In genomic region chr1:243490748-243491686, GRCh38 we compare ENCODE assay signal across 19 cellular contexts.
A peak's percentile ranks its signal among the peaks of the same experiment; 100 is the strongest.
DNase-seq lines count a peak whose midpoint lies in the region; ATAC-seq, FAIRE-seq and TF ChIP-seq lines count a peak whose summit lies in the region.
"Had no signal": no experiment of that assay in that cellular context is flagged by ENCODE, and none has a peak within 500 bp of the region (broad histone marks: within the 10 kb centered on the region; RNA-seq: fewer than 3 reads in every experiment).

No MANE protein-coding gene starts in this region.

- no peak for DNase-seq in activated T-cell treated with anti-CD3 and anti-CD28 coated beads, Interleukin-2, amount 50 U/mL, for 24 hours
- DNase-seq in activated T-cell treated with anti-CD3 and anti-CD28 coated beads, Interleukin-2, amount 50 U/mL, for 1 hour: no peak
- DNase-seq in astrocyte of the cerebellum (ENCODE audit: low read depth) (peak; percentile 91), kidney (no peak), hypothalamus (lab: John Stamatoyannopoulos, UW) (no peak)
- DNase-seq in stimulated activated naive B cell treated with anti-CD40 and anti-IgM and Interleukin-4, amounts not matched to agents 10 μg/mL and 1 μg/mL and 100 μg/mL, for 72 hours: no peak
- DNase-seq: activated naive CD8-positive, alpha-beta T cell treated with anti-CD3 and anti-CD28 coated beads, Interleukin-2, amount 10 ng/mL, durations not matched to agents 7 days and 5 days; DMS79 treated with DMSO at 0.1 percent for 48 hours; effector CD8-positive, alpha-beta T cell; MM.1S; mucosa of descending colon; NCI-H226; retina had no signal

- peak overlapping the region; percentile 74 for H3K27ac ChIP-seq in urinary bladder (ENCODE audit: low read depth)
- H3K27ac ChIP-seq in kidney (ENCODE audit: low read depth in 2 of 2, low read length in 2 of 2): no peak overlapping the region
- H3K27ac ChIP-seq: hepatocyte, suprapubic skin had no signal

- H3K9me3 Mint-ChIP-seq in activated T-cell treated with anti-CD3 and anti-CD28 coated beads, Interleukin-2, amount 50 U/mL, for 24 hours: no peaks in the 10 kb centered on the region
- H3K9me3 Mint-ChIP-seq in stimulated activated naive B cell treated with anti-CD40 and anti-IgM and Interleukin-4, amounts not matched to agents 10 μg/mL and 1 μg/mL and 100 μg/mL, for 72 hours: no peaks in the 10 kb centered on the region
- H3K9me3 Mint-ChIP-seq: activated naive CD8-positive, alpha-beta T cell treated with anti-CD3 and anti-CD28 coated beads, Interleukin-2, amount 10 ng/mL, durations not matched to agents 7 days and 5 days had no signal

- ATAC-seq in stimulated activated naive B cell treated with anti-CD40 and anti-IgM and Interleukin-4, amounts not matched to agents 10 μg/mL and 1 μg/mL and 100 μg/mL, for 72 hours (replicated peaks): no peak
- ATAC-seq: mucosa of descending colon, Panc1 had no signal

- no peaks in the 10 kb centered on the region for H3K27me3 Mint-ChIP-seq in activated T-cell treated with anti-CD3 and anti-CD28 coated beads, Interleukin-2, amount 50 U/mL, for 24 hours
- no peaks in the 10 kb centered on the region for H3K27me3 Mint-ChIP-seq in stimulated activated naive B cell treated with anti-CD40 and anti-IgM and Interleukin-4, amounts not matched to agents 10 μg/mL and 1 μg/mL and 100 μg/mL, for 72 hours
- H3K27me3 Mint-ChIP-seq: activated naive CD8-positive, alpha-beta T cell treated with anti-CD3 and anti-CD28 coated beads, Interleukin-2, amount 10 ng/mL, durations not matched to agents 7 days and 5 days had no signal

- H3K4me1 ChIP-seq in iPS-15b (ENCODE audit: control insufficient read depth, insufficient read depth, low read length): peaks cover 30% of the 10 kb centered on the region
- no peaks in the 10 kb centered on the region for H3K4me1 ChIP-seq in urinary bladder (ENCODE audit: insufficient read depth)
- peaks cover 0 to 2% of the 10 kb centered on the region in 2 donors for H3K4me1 ChIP-seq in kidney (ENCODE audit: control insufficient read depth in 1 of 2, insufficient read depth in 1 of 2, low read depth in 1 of 2, low read length in 2 of 2)

- 54% methylated on average over 8 of the region's 8 CpGs for WGBS in urinary bladder

- H3K36me3 Mint-ChIP-seq in activated T-cell treated with anti-CD3 and anti-CD28 coated beads, Interleukin-2, amount 50 U/mL, for 24 hours (ENCODE audit: low read depth): peaks cover 10% of the 10 kb centered on the region
- H3K36me3 Mint-ChIP-seq in stimulated activated naive B cell treated with anti-CD40 and anti-IgM and Interleukin-4, amounts not matched to agents 10 μg/mL and 1 μg/mL and 100 μg/mL, for 72 hours: peaks cover 24 to 39% of the 10 kb centered on the region in 2 donors

- H3K27ac Mint-ChIP-seq in activated T-cell treated with anti-CD3 and anti-CD28 coated beads, Interleukin-2, amount 50 U/mL, for 24 hours: peak overlapping the region; percentile 33
- H3K27ac Mint-ChIP-seq in stimulated activated naive B cell treated with anti-CD40 and anti-IgM and Interleukin-4, amounts not matched to agents 10 μg/mL and 1 μg/mL and 100 μg/mL, for 72 hours: no peak overlapping the region
- H3K27ac Mint-ChIP-seq: activated naive CD8-positive, alpha-beta T cell treated with anti-CD3 and anti-CD28 coated beads, Interleukin-2, amount 10 ng/mL, durations not matched to agents 7 days and 5 days had no signal

- intact Hi-C loops in kidney (cut with DNase I): no loop called here

- peaks cover 7% of the 10 kb centered on the region for H3K36me3 ChIP-seq in iPS-15b (ENCODE audit: control insufficient read depth, insufficient read depth, low read length)
- no peaks in the 10 kb centered on the region for H3K36me3 ChIP-seq in urinary bladder (ENCODE audit: insufficient read depth)
- H3K36me3 ChIP-seq in kidney (ENCODE audit: control insufficient read depth in 1 of 2, insufficient read depth in 2 of 2, low read length in 2 of 2): no peaks in the 10 kb centered on the region

- no peak overlapping the region for H3K4me3 Mint-ChIP-seq in activated T-cell treated with anti-CD3 and anti-CD28 coated beads, Interleukin-2, amount 50 U/mL, for 24 hours
- H3K4me3 Mint-ChIP-seq in stimulated activated naive B cell treated with anti-CD40 and anti-IgM and Interleukin-4, amounts not matched to agents 10 μg/mL and 1 μg/mL and 100 μg/mL, for 72 hours: no peak overlapping the region
- H3K4me3 Mint-ChIP-seq: activated naive CD8-positive, alpha-beta T cell treated with anti-CD3 and anti-CD28 coated beads, Interleukin-2, amount 10 ng/mL, durations not matched to agents 7 days and 5 days had no signal

- in situ Hi-C loops in astrocyte of the cerebellum (cut with HindIII; ENCODE audit: low sequenced_read_pairs): no loop called here

- no peak overlapping the region for H3K4me3 ChIP-seq in astrocyte of the cerebellum (ENCODE audit: low read depth, low read length)
- H3K4me3 ChIP-seq in iPS-15b (ENCODE audit: low read depth, low read length): peak overlapping the region; percentile 3
- H3K4me3 ChIP-seq in urinary bladder (ENCODE audit: low read depth, low read length): no peak overlapping the region
- H3K4me3 ChIP-seq in kidney (ENCODE audit: low read length in 2 of 2): no peak overlapping the region
- H3K4me3 ChIP-seq: hepatocyte, mucosa of descending colon, suprapubic skin had no signal

- no peaks in the 10 kb centered on the region for H3K9me3 ChIP-seq in iPS-15b (ENCODE audit: control insufficient read depth, insufficient read depth, low read length)
- no peaks in the 10 kb centered on the region for H3K9me3 ChIP-seq in kidney (ENCODE audit: control insufficient read depth in 1 of 2, low read length in 2 of 2)
- H3K9me3 ChIP-seq: mucosa of descending colon, suprapubic skin had no signal

- TF ChIP-seq CTCF in astrocyte of the cerebellum (IDR thresholded peaks at IDR 0.05; ENCODE audit: low read depth, low read length, missing control alignments): no peak
- no peak for TF ChIP-seq CTCF in kidney (IDR thresholded peaks at IDR 0.05; ENCODE audit: borderline replicate concordance, extremely low read depth, insufficient read depth)

- no peaks in the 10 kb centered on the region for H3K27me3 ChIP-seq in iPS-15b (ENCODE audit: control insufficient read depth, insufficient read depth, low read length)
- H3K27me3 ChIP-seq: hepatocyte, suprapubic skin had no signal

- no peaks in the 10 kb centered on the region for H3K4me1 Mint-ChIP-seq in activated T-cell treated with anti-CD3 and anti-CD28 coated beads, Interleukin-2, amount 50 U/mL, for 24 hours (ENCODE audit: low read depth)
- H3K4me1 Mint-ChIP-seq in stimulated activated naive B cell treated with anti-CD40 and anti-IgM and Interleukin-4, amounts not matched to agents 10 μg/mL and 1 μg/mL and 100 μg/mL, for 72 hours: peaks cover 10 to 18% of the 10 kb centered on the region in 2 donors

- H3K9ac ChIP-seq in iPS-15b (ENCODE audit: low read depth, low read length) (peak overlapping the region; percentile 82), kidney (ENCODE audit: low read length in 2 of 2) (no peak overlapping the region)

- no peak for FAIRE-seq in kidney (lab: Jason Lieb, UNC)
- FAIRE-seq: A204.1 had no signal
